Comparison of ENCODE assay signal across 1 cellular context in the genomic region with DNA sequence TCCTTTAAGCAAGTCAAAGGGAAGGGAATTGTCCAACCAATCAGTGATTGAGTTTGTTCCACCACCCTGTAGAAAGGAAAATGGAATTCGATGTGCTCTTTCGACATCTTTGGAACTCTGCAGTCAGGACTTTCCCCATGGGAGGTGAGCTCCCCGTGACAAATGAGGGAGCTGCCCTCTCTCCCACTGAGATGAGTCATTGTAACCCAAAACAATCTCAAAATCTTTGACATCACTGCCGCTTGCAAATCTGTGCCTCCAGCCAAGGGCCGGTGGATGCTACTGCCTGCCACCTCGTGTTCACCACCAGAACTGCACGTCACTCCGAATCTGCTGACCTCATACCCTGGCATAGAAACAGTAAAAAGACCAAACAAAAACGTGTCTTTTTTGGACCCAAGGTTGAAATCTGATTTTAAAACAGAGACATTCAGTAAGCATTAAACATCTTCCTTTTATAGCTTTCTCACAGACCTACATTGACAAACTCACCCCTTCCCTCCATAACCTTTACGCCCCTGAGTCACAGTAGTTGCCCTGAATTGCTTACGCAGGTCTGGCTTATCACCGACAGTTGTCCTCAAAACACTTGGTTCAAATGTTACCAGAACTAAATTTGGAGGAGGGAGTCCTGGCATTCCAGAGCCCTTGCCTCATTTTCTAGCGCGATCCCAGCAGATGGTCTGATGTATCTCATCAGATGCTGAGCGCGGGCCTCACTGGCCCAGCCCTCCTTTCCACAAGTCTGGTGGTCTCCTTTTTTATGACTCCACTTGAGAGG.
TF ChIP-seq lines count a peak whose summit lies in the region.

No MANE protein-coding gene starts in this region.

TF ChIP-seq in HEK293, 187 proteins besides CTCF, POLR2A, EP300 and RAD21 (continued from another document):
- TF ChIP-seq, protein P1, sequence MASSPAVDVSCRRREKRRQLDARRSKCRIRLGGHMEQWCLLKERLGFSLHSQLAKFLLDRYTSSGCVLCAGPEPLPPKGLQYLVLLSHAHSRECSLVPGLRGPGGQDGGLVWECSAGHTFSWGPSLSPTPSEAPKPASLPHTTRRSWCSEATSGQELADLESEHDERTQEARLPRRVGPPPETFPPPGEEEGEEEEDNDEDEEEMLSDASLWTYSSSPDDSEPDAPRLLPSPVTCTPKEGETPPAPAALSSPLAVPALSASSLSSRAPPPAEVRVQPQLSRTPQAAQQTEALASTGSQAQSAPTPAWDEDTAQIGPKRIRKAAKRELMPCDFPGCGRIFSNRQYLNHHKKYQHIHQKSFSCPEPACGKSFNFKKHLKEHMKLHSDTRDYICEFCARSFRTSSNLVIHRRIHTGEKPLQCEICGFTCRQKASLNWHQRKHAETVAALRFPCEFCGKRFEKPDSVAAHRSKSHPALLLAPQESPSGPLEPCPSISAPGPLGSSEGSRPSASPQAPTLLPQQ (tag by site-specific recombination; IDR thresholded peaks at IDR 0.05), result 0 out of 2 replicates have a peak, but pooled peaks have one; percentile 19
- no peak for TF ChIP-seq ZNF121 (tag by site-specific recombination; IDR thresholded peaks at IDR 0.05)
- TF ChIP-seq ZNF423 (tag by site-specific recombination; IDR thresholded peaks at IDR 0.05), result peak; percentile 68; the same call in 1 of the 2 replicates
- TF ChIP-seq GLIS1 (tag by site-specific recombination; IDR thresholded peaks at IDR 0.05), result peak; percentile 94
- 0 out of 2 replicates have a peak, but pooled peaks have one; percentile 13 for TF ChIP-seq ZNF610 (tag by site-specific recombination; IDR thresholded peaks at IDR 0.05; ENCODE audit: borderline replicate concordance)
- 0 out of 2 replicates have a peak, but pooled peaks have one; percentile 74 for TF ChIP-seq ZNF184 (tag by site-specific recombination; IDR thresholded peaks at IDR 0.05)
- no peak for TF ChIP-seq SP3 (tag by site-specific recombination; IDR thresholded peaks at IDR 0.05)
- TF ChIP-seq ZNF341 (tag by site-specific recombination; IDR thresholded peaks at IDR 0.05; ENCODE audit: low read depth), result no peak
- no peak for TF ChIP-seq YY1 (tag by site-specific recombination; IDR thresholded peaks at IDR 0.05)
- TF ChIP-seq, protein P2, sequence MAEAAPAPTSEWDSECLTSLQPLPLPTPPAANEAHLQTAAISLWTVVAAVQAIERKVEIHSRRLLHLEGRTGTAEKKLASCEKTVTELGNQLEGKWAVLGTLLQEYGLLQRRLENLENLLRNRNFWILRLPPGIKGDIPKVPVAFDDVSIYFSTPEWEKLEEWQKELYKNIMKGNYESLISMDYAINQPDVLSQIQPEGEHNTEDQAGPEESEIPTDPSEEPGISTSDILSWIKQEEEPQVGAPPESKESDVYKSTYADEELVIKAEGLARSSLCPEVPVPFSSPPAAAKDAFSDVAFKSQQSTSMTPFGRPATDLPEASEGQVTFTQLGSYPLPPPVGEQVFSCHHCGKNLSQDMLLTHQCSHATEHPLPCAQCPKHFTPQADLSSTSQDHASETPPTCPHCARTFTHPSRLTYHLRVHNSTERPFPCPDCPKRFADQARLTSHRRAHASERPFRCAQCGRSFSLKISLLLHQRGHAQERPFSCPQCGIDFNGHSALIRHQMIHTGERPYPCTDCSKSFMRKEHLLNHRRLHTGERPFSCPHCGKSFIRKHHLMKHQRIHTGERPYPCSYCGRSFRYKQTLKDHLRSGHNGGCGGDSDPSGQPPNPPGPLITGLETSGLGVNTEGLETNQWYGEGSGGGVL (tag by site-specific recombination; IDR thresholded peaks at IDR 0.05), result no peak
- TF ChIP-seq INSM2 (tag by site-specific recombination; IDR thresholded peaks at IDR 0.05), result peak; percentile 92
- no peak for TF ChIP-seq KLF7 (tag by site-specific recombination; IDR thresholded peaks at IDR 0.05; ENCODE audit: borderline replicate concordance)
- TF ChIP-seq ZNF654 (tag by site-specific recombination; IDR thresholded peaks at IDR 0.05; ENCODE audit: low read depth), result peak; percentile 55
- TF ChIP-seq ZNF202 (tag by site-specific recombination; IDR thresholded peaks at IDR 0.05; ENCODE audit: borderline replicate concordance), result no peak
- TF ChIP-seq ZNF391 (tag by site-specific recombination; IDR thresholded peaks at IDR 0.05; ENCODE audit: borderline replicate concordance, low read depth), result no peak
- TF ChIP-seq OSR2 (tag by site-specific recombination; IDR thresholded peaks at IDR 0.05), result peak; percentile 50; the same call in 1 of the 2 replicates
- no peak for TF ChIP-seq ZNF529 (tag by site-specific recombination; IDR thresholded peaks at IDR 0.05; ENCODE audit: insufficient replicate concordance)
- TF ChIP-seq, protein P3, sequence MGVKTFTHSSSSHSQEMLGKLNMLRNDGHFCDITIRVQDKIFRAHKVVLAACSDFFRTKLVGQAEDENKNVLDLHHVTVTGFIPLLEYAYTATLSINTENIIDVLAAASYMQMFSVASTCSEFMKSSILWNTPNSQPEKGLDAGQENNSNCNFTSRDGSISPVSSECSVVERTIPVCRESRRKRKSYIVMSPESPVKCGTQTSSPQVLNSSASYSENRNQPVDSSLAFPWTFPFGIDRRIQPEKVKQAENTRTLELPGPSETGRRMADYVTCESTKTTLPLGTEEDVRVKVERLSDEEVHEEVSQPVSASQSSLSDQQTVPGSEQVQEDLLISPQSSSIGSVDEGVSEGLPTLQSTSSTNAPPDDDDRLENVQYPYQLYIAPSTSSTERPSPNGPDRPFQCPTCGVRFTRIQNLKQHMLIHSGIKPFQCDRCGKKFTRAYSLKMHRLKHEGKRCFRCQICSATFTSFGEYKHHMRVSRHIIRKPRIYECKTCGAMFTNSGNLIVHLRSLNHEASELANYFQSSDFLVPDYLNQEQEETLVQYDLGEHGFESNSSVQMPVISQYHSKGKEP (tag by site-specific recombination; IDR thresholded peaks at IDR 0.05), result peak; percentile 75; the same call in 1 of the 2 replicates
- TF ChIP-seq ZNF2 (tag by site-specific recombination; IDR thresholded peaks at IDR 0.05), result peak; percentile 77; the same call in 1 of the 2 replicates
- peak; percentile 50 for TF ChIP-seq PATZ1 (tag by site-specific recombination; IDR thresholded peaks at IDR 0.05)
- 0 out of 2 replicates have a peak, but pooled peaks have one; percentile 45 for TF ChIP-seq ZNF843 (tag by site-specific recombination; IDR thresholded peaks at IDR 0.05)
- no peak for TF ChIP-seq ZBTB11 (tag by site-specific recombination; conservative IDR thresholded peaks at IDR 0.05; ENCODE audit: low read depth)
- peak; percentile 93 for TF ChIP-seq ZNF366 (tag by site-specific recombination; conservative IDR thresholded peaks at IDR 0.05)
- peak; percentile 60; the same call in 1 of the 2 replicates for TF ChIP-seq ZFP37 (tag by site-specific recombination; IDR thresholded peaks at IDR 0.05)
- peak; percentile 89 for TF ChIP-seq SP7 (tag by site-specific recombination; IDR thresholded peaks at IDR 0.05)
- TF ChIP-seq ZNF324 (tag by site-specific recombination; IDR thresholded peaks at IDR 0.05), result peak; percentile 84
- no peak for TF ChIP-seq ZNF521 (tag by site-specific recombination; IDR thresholded peaks at IDR 0.05)
- no peak for TF ChIP-seq ZNF626 (tag by site-specific recombination; IDR thresholded peaks at IDR 0.05)
- peak; percentile 84 for TF ChIP-seq KLF17 (tag by site-specific recombination; IDR thresholded peaks at IDR 0.05)
- TF ChIP-seq ZNF76 (tag by site-specific recombination; IDR thresholded peaks at IDR 0.05; ENCODE audit: borderline replicate concordance, low read depth), result no peak
TF ChIP-seq in HEK293: peak in this region for 50.
